In the genomic region with DNA sequence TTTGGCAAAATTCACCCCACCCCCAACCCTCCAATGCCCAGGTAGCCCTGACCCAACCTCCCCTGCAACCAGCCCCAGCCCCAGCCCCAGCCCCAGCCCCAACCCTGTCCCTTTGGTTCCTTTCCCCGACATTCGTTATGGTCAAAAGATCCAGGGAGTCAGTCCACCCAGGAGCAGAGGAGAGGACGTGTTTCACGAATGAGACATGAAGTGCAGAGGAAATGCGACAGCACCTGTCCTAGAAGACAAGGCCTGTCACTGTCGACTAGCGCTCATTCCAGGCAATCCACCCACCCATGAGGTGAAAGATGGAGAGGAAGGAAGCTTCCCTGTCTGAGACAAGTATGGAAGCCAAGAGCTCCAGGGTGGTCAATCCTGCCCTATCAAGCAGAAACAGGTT, we compare ENCODE assay signal across 5 cellular contexts.
"Had no signal": no experiment of that assay in that cellular context is flagged by ENCODE, and none has a peak within 500 bp of the region (broad histone marks: within the 10 kb centered on the region; RNA-seq: fewer than 3 reads in every experiment).

No MANE protein-coding gene starts in this region.

- H3K27ac Mint-ChIP-seq: GM23338, H9 had no signal

- H3K4me3 Mint-ChIP-seq: GM23338, H9 had no signal

- H3K4me3 ChIP-seq: GM23338, K562 had no signal

- ATAC-seq: GM23338, K562 had no signal

- H3K4me1 Mint-ChIP-seq: GM23338, H9 had no signal

- DNase-seq: H9, HCEC 1CT, IMR-90 had no signal
